Comparison of ENCODE assay signal across 17 cellular contexts in genomic region chr5:68237715-68238114, GRCh38. TPM values are rescaled to one million over a fixed set of nuclear protein-coding genes. Genes with fewer than 3 reads are reported as not detected.
DNase-seq lines count a peak whose midpoint lies in the region; ATAC-seq and TF ChIP-seq lines count a peak whose summit lies in the region.
"Had no signal": no experiment of that assay in that cellular context is flagged by ENCODE, and none has a peak within 500 bp of the region (broad histone marks: within the 10 kb centered on the region; RNA-seq: fewer than 3 reads in every experiment).

No MANE protein-coding gene starts in this region.

- H3K4me1 Mint-ChIP-seq in activated T-cell treated with anti-CD3 and anti-CD28 coated beads, Interleukin-2, amount 50 U/mL, for 72 hours (ENCODE audit: low read depth) = peaks cover 71% of the 10 kb centered on the region
- H3K4me1 Mint-ChIP-seq in stimulated activated naive CD8-positive, alpha-beta T cell treated with anti-CD3 and anti-CD28 coated beads, Interleukin-15, amount 100 ng/mL, for 72 hours = peaks cover 74% of the 10 kb centered on the region
- peaks cover 59% of the 10 kb centered on the region for H3K4me1 Mint-ChIP-seq in activated CD8-positive, alpha-beta memory T cell treated with anti-CD3 and anti-CD28 coated beads, Interleukin-2, amount 10 ng/mL, durations not matched to agents 7 days and 5 days

- intact Hi-C loops in left lung (cut with DNase I) = no loop called here

- H3K4me3 ChIP-seq in left lung = no peak overlapping the region
- H3K4me3 ChIP-seq: body of pancreas had no signal

- peaks cover 0 to 3% of the 10 kb centered on the region in 2 donors for H3K36me3 ChIP-seq in left lung

- H3K27ac Mint-ChIP-seq in activated T-cell treated with anti-CD3 and anti-CD28 coated beads, Interleukin-2, amount 50 U/mL, for 72 hours = peak overlapping the region; percentile 94
- H3K27ac Mint-ChIP-seq in stimulated activated naive CD8-positive, alpha-beta T cell treated with anti-CD3 and anti-CD28 coated beads, Interleukin-15, amount 100 ng/mL, for 72 hours = peak overlapping the region; percentile 35 to 64
- no peak overlapping the region for H3K27ac Mint-ChIP-seq in activated CD8-positive, alpha-beta memory T cell treated with anti-CD3 and anti-CD28 coated beads, Interleukin-2, amount 10 ng/mL, durations not matched to agents 7 days and 5 days

- H3K4me1 ChIP-seq in left lung = peaks cover 12 to 69% of the 10 kb centered on the region in 2 donors

- H3K36me3 Mint-ChIP-seq in activated T-cell treated with anti-CD3 and anti-CD28 coated beads, Interleukin-2, amount 50 U/mL, for 72 hours (ENCODE audit: insufficient read depth in 2 of 2) = no peaks in the 10 kb centered on the region
- H3K36me3 Mint-ChIP-seq in activated CD8-positive, alpha-beta memory T cell treated with anti-CD3 and anti-CD28 coated beads, Interleukin-2, amount 10 ng/mL, durations not matched to agents 7 days and 5 days = peaks cover 29% of the 10 kb centered on the region

- H3K27ac ChIP-seq in VCaP = peak overlapping the region; percentile 56
- peak overlapping the region; percentile 10 to 47 for H3K27ac ChIP-seq in left lung
- H3K27ac ChIP-seq: body of pancreas had no signal

- TF ChIP-seq CTCF in VCaP (conservative IDR thresholded peaks at IDR 0.05) = no peak
- no peak for TF ChIP-seq CTCF in left lung (IDR thresholded peaks at IDR 0.05)

- no peak for ATAC-seq in activated T-cell treated with anti-CD3 and anti-CD28 coated beads, Interleukin-2, amount 50 U/mL, for 72 hours (replicated peaks in 1 of 2)
- ATAC-seq in left lung = no peak
- ATAC-seq in stimulated activated naive CD8-positive, alpha-beta T cell treated with anti-CD3 and anti-CD28 coated beads, Interleukin-15, amount 100 ng/mL, for 72 hours = no peak
- no peak for ATAC-seq in HG03439 (IDR thresholded peaks at IDR 0.05; ENCODE audit: unreplicated experiment)
- ATAC-seq in activated CD8-positive, alpha-beta memory T cell treated with anti-CD3 and anti-CD28 coated beads, Interleukin-2, amount 10 ng/mL, durations not matched to agents 7 days and 5 days = no peak
- ATAC-seq: body of pancreas had no signal

- H3K27me3 Mint-ChIP-seq in activated T-cell treated with anti-CD3 and anti-CD28 coated beads, Interleukin-2, amount 50 U/mL, for 72 hours (ENCODE audit: low read depth) = no peaks in the 10 kb centered on the region
- H3K27me3 Mint-ChIP-seq in stimulated activated naive CD8-positive, alpha-beta T cell treated with anti-CD3 and anti-CD28 coated beads, Interleukin-15, amount 100 ng/mL, for 72 hours = no peaks in the 10 kb centered on the region
- no peaks in the 10 kb centered on the region for H3K27me3 Mint-ChIP-seq in activated CD8-positive, alpha-beta memory T cell treated with anti-CD3 and anti-CD28 coated beads, Interleukin-2, amount 10 ng/mL, durations not matched to agents 7 days and 5 days

- CTCF ChIA-PET in activated CD8-positive, alpha-beta memory T cell treated with anti-CD3 and anti-CD28 coated beads, Interleukin-2, amount 10 ng/mL, durations not matched to agents 7 days and 5 days (lab: Charles Lee) = no interaction called here

- H3K4me3 Mint-ChIP-seq in activated T-cell treated with anti-CD3 and anti-CD28 coated beads, Interleukin-2, amount 50 U/mL, for 72 hours = no peak overlapping the region
- peak overlapping the region in 1 of 2 donors; percentile 10 for H3K4me3 Mint-ChIP-seq in stimulated activated naive CD8-positive, alpha-beta T cell treated with anti-CD3 and anti-CD28 coated beads, Interleukin-15, amount 100 ng/mL, for 72 hours
- H3K4me3 Mint-ChIP-seq in activated CD8-positive, alpha-beta memory T cell treated with anti-CD3 and anti-CD28 coated beads, Interleukin-2, amount 10 ng/mL, durations not matched to agents 7 days and 5 days = no peak overlapping the region

- DNase-seq in activated T-cell treated with anti-CD3 and anti-CD28 coated beads, Interleukin-2, amount 50 U/mL, for 72 hours = no peak
- no peak for DNase-seq in activated T-cell treated with anti-CD3 and anti-CD28 coated beads for 4 hours
- no peak for DNase-seq in left lung
- no peak for DNase-seq in stimulated activated naive CD8-positive, alpha-beta T cell treated with anti-CD3 and anti-CD28 coated beads, Interleukin-15, amount 100 ng/mL, for 72 hours
- no peak for DNase-seq in NCI-H1930 (lab: John Stamatoyannopoulos, UW)
- no peak for DNase-seq in activated CD8-positive, alpha-beta memory T cell treated with anti-CD3 and anti-CD28 coated beads, Interleukin-2, amount 10 ng/mL, durations not matched to agents 7 days and 5 days
- DNase-seq: activated gamma-delta T cell; body of pancreas; IMR-90; NCI-H1092; retina; SIG-M5; stimulated activated CD4-positive, alpha-beta T cell treated with anti-CD3 and anti-CD28 coated beads, Interleukin-2, amount 100 ng/mL, for 24 hours; stimulated activated CD8-positive, alpha-beta memory T cell treated with anti-CD3 and anti-CD28 coated beads, Interleukin-4, amount 100 ng/mL, for 48 hours; T-helper 9 cell had no signal

- H3K9me3 ChIP-seq in left lung = no peaks in the 10 kb centered on the region
- H3K9me3 ChIP-seq: body of pancreas had no signal

- H3K27me3 ChIP-seq in left lung = no peaks in the 10 kb centered on the region
- H3K27me3 ChIP-seq: body of pancreas had no signal

- no peaks in the 10 kb centered on the region for H3K9me3 Mint-ChIP-seq in activated T-cell treated with anti-CD3 and anti-CD28 coated beads, Interleukin-2, amount 50 U/mL, for 72 hours
- H3K9me3 Mint-ChIP-seq in stimulated activated naive CD8-positive, alpha-beta T cell treated with anti-CD3 and anti-CD28 coated beads, Interleukin-15, amount 100 ng/mL, for 72 hours = no peaks in the 10 kb centered on the region
- no peaks in the 10 kb centered on the region for H3K9me3 Mint-ChIP-seq in activated CD8-positive, alpha-beta memory T cell treated with anti-CD3 and anti-CD28 coated beads, Interleukin-2, amount 10 ng/mL, durations not matched to agents 7 days and 5 days (ENCODE audit: low read depth)

RNA-seq across cellular contexts. Expression of gene PIK3R1, which starts 22.2 kb away (rescaled TPM):
- total RNA-seq in activated T-cell treated with anti-CD3 and anti-CD28 coated beads, Interleukin-2, amount 50 U/mL, for 72 hours = 10 to 100 TPM; 46.5 to 74.2 TPM
- total RNA-seq in left lung = 10 to 100 TPM; 70.9 to 89.4 TPM
- total RNA-seq in activated CD8-positive, alpha-beta memory T cell treated with anti-CD3 and anti-CD28 coated beads, Interleukin-2, amount 10 ng/mL, durations not matched to agents 7 days and 5 days = 10 to 100 TPM; 78.4 to 84.7 TPM
